Comparison of ENCODE assay signal across 39 cellular contexts in the genomic region with DNA sequence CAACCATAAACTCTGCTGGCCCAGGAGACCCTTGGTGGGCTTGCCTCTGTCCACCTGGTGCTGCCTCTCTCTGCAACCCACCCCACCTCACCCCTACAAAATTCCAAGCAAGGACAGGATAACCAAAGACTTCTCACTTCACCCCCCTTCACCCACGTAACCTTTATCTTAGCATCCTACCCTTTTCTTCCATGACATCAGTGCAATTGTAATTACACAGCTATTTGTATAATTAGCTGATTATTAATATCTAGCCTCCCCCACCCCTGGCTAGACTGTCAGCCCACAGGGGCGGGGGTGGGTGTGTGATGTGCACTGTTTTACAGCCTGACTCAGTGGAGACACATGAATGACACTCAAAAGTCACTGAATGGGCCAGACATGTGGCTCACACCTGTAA.
"Had no signal": no experiment of that assay in that cellular context is flagged by ENCODE, and none has a peak within 500 bp of the region (broad histone marks: within the 10 kb centered on the region; RNA-seq: fewer than 3 reads in every experiment).

No MANE protein-coding gene starts in this region.

- H3K9me3 ChIP-seq: adrenal gland, ascending aorta, body of pancreas, breast epithelium had no signal

- H3K27ac ChIP-seq: adrenal gland, ascending aorta, body of pancreas, brain microvascular endothelial cell, breast epithelium, cardiac muscle cell had no signal

- ATAC-seq: activated naive CD4-positive, alpha-beta T cell treated with anti-CD3 and anti-CD28 coated beads, Interleukin-2, amount 50 U/mL, for 72 hours; activated naive CD8-positive, alpha-beta T cell treated with anti-CD3 and anti-CD28 coated beads, Interleukin-2, amount 50 U/mL, for 24 hours; activated T-cell treated with anti-CD3 and anti-CD28 coated beads, Interleukin-2, amount 50 U/mL, for 4 hours; activated T-cell treated with anti-CD3 and anti-CD28 coated beads, Interleukin-2, amount 50 U/mL, for 72 hours; activated T-helper 17 cell treated with anti-CD3 and anti-CD28 coated beads, Interleukin-2, amount 50 U/mL, for 72 hours; body of pancreas had no signal

- H3K4me1 Mint-ChIP-seq: activated naive CD8-positive, alpha-beta T cell treated with anti-CD3 and anti-CD28 coated beads, Interleukin-2, amount 50 U/mL, for 24 hours; activated T-helper 17 cell treated with anti-CD3 and anti-CD28 coated beads, Interleukin-2, amount 50 U/mL, for 72 hours; brain; central memory CD8-positive, alpha-beta T cell had no signal

- H3K27me3 Mint-ChIP-seq: activated naive CD4-positive, alpha-beta T cell treated with anti-CD3 and anti-CD28 coated beads, Interleukin-2, amount 50 U/mL, for 24 hours; activated naive CD8-positive, alpha-beta T cell; activated naive CD8-positive, alpha-beta T cell treated with anti-CD3 and anti-CD28 coated beads for 36 hours; activated naive CD8-positive, alpha-beta T cell treated with anti-CD3 and anti-CD28 coated beads, Interleukin-2, amount 10 ng/mL, durations not matched to agents 7 days and 5 days; activated naive CD8-positive, alpha-beta T cell treated with anti-CD3 and anti-CD28 coated beads, Interleukin-2, amount 50 U/mL, for 24 hours; activated T-cell treated with anti-CD3 and anti-CD28 coated beads, Interleukin-2, amount 50 U/mL, for 24 hours; activated T-helper 17 cell treated with anti-CD3 and anti-CD28 coated beads, Interleukin-2, amount 50 U/mL, for 72 hours had no signal

- H3K9me3 Mint-ChIP-seq: activated naive CD4-positive, alpha-beta T cell treated with anti-CD3 and anti-CD28 coated beads, Interleukin-2, amount 50 U/mL, for 24 hours; activated naive CD8-positive, alpha-beta T cell treated with anti-CD3 and anti-CD28 coated beads for 36 hours; activated naive CD8-positive, alpha-beta T cell treated with anti-CD3 and anti-CD28 coated beads, Interleukin-2, amount 10 ng/mL, durations not matched to agents 7 days and 5 days; activated T-cell treated with anti-CD3 and anti-CD28 coated beads, Interleukin-2, amount 50 U/mL, for 24 hours; activated T-cell treated with anti-CD3 and anti-CD28 coated beads, Interleukin-2, amount 50 U/mL, for 4 hours; activated T-cell treated with anti-CD3 and anti-CD28 coated beads, Interleukin-2, amount 50 U/mL, for 72 hours; activated T-helper 1 cell treated with anti-CD3 and anti-CD28 coated beads, Interleukin-12 subunit alpha, Interleukin-12 subunit beta, Interleukin-2, Interleukin-4 antibody, amounts not matched to agents 30 ng/mL and 10 ng/mL and 1 ng/mL, durations not matched to agents 14 hours and 24 hours and 36 hours; activated T-helper 17 cell treated with anti-CD3 and anti-CD28 coated beads, Interleukin-2, amount 50 U/mL, for 72 hours; activated T-helper 2 cell treated with anti-CD3 and anti-CD28 coated beads, Interferon-gamma antibody, Interleukin-2, Interleukin-4, amounts not matched to agents 10 μg/mL and 5 μg/mL and 100 μg/mL, durations not matched to agents 14 hours and 24 hours and 36 hours; central memory CD8-positive, alpha-beta T cell had no signal

- H3K4me1 ChIP-seq: adrenal gland, ascending aorta had no signal

- FAIRE-seq: astrocyte, bronchial epithelial cell had no signal

- H3K4me3 Mint-ChIP-seq: activated naive CD4-positive, alpha-beta T cell treated with anti-CD3 and anti-CD28 coated beads for 36 hours; activated naive CD4-positive, alpha-beta T cell treated with anti-CD3 and anti-CD28 coated beads, Interleukin-2, amount 10 ng/mL, durations not matched to agents 7 days and 5 days; activated naive CD4-positive, alpha-beta T cell treated with anti-CD3 and anti-CD28 coated beads, Interleukin-2, amount 50 U/mL, for 24 hours; activated naive CD8-positive, alpha-beta T cell; activated naive CD8-positive, alpha-beta T cell treated with anti-CD3 and anti-CD28 coated beads for 36 hours; activated naive CD8-positive, alpha-beta T cell treated with anti-CD3 and anti-CD28 coated beads, Interleukin-2, amount 10 ng/mL, durations not matched to agents 7 days and 5 days; activated naive CD8-positive, alpha-beta T cell treated with anti-CD3 and anti-CD28 coated beads, Interleukin-2, amount 50 U/mL, for 24 hours; activated T-cell treated with anti-CD3 and anti-CD28 coated beads, Interleukin-2, amount 50 U/mL, for 24 hours; activated T-cell treated with anti-CD3 and anti-CD28 coated beads, Interleukin-2, amount 50 U/mL, for 4 hours; activated T-cell treated with anti-CD3 and anti-CD28 coated beads, Interleukin-2, amount 50 U/mL, for 72 hours; activated T-helper 1 cell treated with anti-CD3 and anti-CD28 coated beads, Interleukin-12 subunit alpha, Interleukin-12 subunit beta, Interleukin-2, Interleukin-4 antibody, amounts not matched to agents 30 ng/mL and 10 ng/mL and 1 ng/mL, durations not matched to agents 14 hours and 24 hours and 36 hours; activated T-helper 17 cell treated with anti-CD3 and anti-CD28 coated beads, Interleukin-2, amount 50 U/mL, for 72 hours; brain; central memory CD8-positive, alpha-beta T cell had no signal

- H3K4me3 ChIP-seq: adrenal gland, ascending aorta, body of pancreas, breast epithelium, cardiac muscle cell had no signal

- H3K27ac Mint-ChIP-seq: activated naive CD4-positive, alpha-beta T cell treated with anti-CD3 and anti-CD28 coated beads for 36 hours; activated naive CD4-positive, alpha-beta T cell treated with anti-CD3 and anti-CD28 coated beads, Interleukin-2, amount 10 ng/mL, durations not matched to agents 7 days and 5 days; activated naive CD4-positive, alpha-beta T cell treated with anti-CD3 and anti-CD28 coated beads, Interleukin-2, amount 50 U/mL, for 24 hours; activated naive CD4-positive, alpha-beta T cell treated with anti-CD3 and anti-CD28 coated beads, Interleukin-2, amount 50 U/mL, for 72 hours; activated naive CD8-positive, alpha-beta T cell; activated naive CD8-positive, alpha-beta T cell treated with anti-CD3 and anti-CD28 coated beads for 36 hours; activated naive CD8-positive, alpha-beta T cell treated with anti-CD3 and anti-CD28 coated beads, Interleukin-2, amount 10 ng/mL, durations not matched to agents 7 days and 5 days; activated naive CD8-positive, alpha-beta T cell treated with anti-CD3 and anti-CD28 coated beads, Interleukin-2, amount 50 U/mL, for 24 hours; activated T-cell treated with anti-CD3 and anti-CD28 coated beads, Interleukin-2, amount 50 U/mL, for 24 hours; activated T-cell treated with anti-CD3 and anti-CD28 coated beads, Interleukin-2, amount 50 U/mL, for 72 hours; activated T-helper 1 cell treated with anti-CD3 and anti-CD28 coated beads, Interleukin-12 subunit alpha, Interleukin-12 subunit beta, Interleukin-2, Interleukin-4 antibody, amounts not matched to agents 30 ng/mL and 10 ng/mL and 1 ng/mL, durations not matched to agents 14 hours and 24 hours and 36 hours; activated T-helper 17 cell treated with anti-CD3 and anti-CD28 coated beads, Interleukin-2, amount 50 U/mL, for 72 hours; activated T-helper 2 cell treated with anti-CD3 and anti-CD28 coated beads, Interferon-gamma antibody, Interleukin-2, Interleukin-4, amounts not matched to agents 10 μg/mL and 5 μg/mL and 100 μg/mL, durations not matched to agents 14 hours and 24 hours and 36 hours; brain had no signal

- H3K36me3 Mint-ChIP-seq: activated naive CD4-positive, alpha-beta T cell treated with anti-CD3 and anti-CD28 coated beads, Interleukin-2, amount 10 ng/mL, durations not matched to agents 7 days and 5 days; activated naive CD4-positive, alpha-beta T cell treated with anti-CD3 and anti-CD28 coated beads, Interleukin-2, amount 50 U/mL, for 24 hours; activated naive CD4-positive, alpha-beta T cell treated with anti-CD3 and anti-CD28 coated beads, Interleukin-2, amount 50 U/mL, for 72 hours; activated naive CD8-positive, alpha-beta T cell; activated naive CD8-positive, alpha-beta T cell treated with anti-CD3 and anti-CD28 coated beads for 36 hours; activated naive CD8-positive, alpha-beta T cell treated with anti-CD3 and anti-CD28 coated beads, Interleukin-2, amount 10 ng/mL, durations not matched to agents 7 days and 5 days had no signal

- H3K36me3 ChIP-seq: adrenal gland, brain microvascular endothelial cell, breast epithelium, cardiac muscle cell had no signal

- DNase-seq: activated effector memory CD4-positive, alpha-beta T cell treated with anti-CD3 and anti-CD28 coated beads, Interleukin-2, amount 50 U/mL, for 16 hours; activated effector memory CD4-positive, alpha-beta T cell treated with Interleukin-2 at 50 U/mL for 16 hours; activated gamma-delta T cell; activated gamma-delta T cell treated with Interleukin-2 at 50 U/mL for 16 hours; activated naive CD4-positive, alpha-beta T cell; activated naive CD4-positive, alpha-beta T cell treated with anti-CD3 and anti-CD28 coated beads for 36 hours; activated naive CD4-positive, alpha-beta T cell treated with anti-CD3 and anti-CD28 coated beads, Interleukin-2, amount 10 ng/mL, durations not matched to agents 7 days and 5 days; activated naive CD4-positive, alpha-beta T cell treated with anti-CD3 and anti-CD28 coated beads, Interleukin-2, amount 50 U/mL, for 16 hours; activated naive CD4-positive, alpha-beta T cell treated with Interleukin-2 at 50 U/mL for 16 hours; activated naive CD8-positive, alpha-beta T cell treated with anti-CD3 and anti-CD28 coated beads for 36 hours; activated naive CD8-positive, alpha-beta T cell treated with anti-CD3 and anti-CD28 coated beads, Interleukin-2, amount 10 ng/mL, durations not matched to agents 7 days and 5 days; activated naive CD8-positive, alpha-beta T cell treated with anti-CD3 and anti-CD28 coated beads, Interleukin-2, amount 50 U/mL, for 24 hours; activated T-cell treated with anti-CD3 and anti-CD28 coated beads, Interleukin-2, amount 50 U/mL, for 1 hour; activated T-cell treated with anti-CD3 and anti-CD28 coated beads, Interleukin-2, amount 50 U/mL, for 24 hours; activated T-cell treated with anti-CD3 and anti-CD28 coated beads, Interleukin-2, amount 50 U/mL, for 4 hours; activated T-cell treated with anti-CD3 and anti-CD28 coated beads, Interleukin-2, amount 50 U/mL, for 48 hours; activated T-cell treated with anti-CD3 and anti-CD28 coated beads, Interleukin-2, amount 50 U/mL, for 72 hours; adrenal gland; amniotic stem cell; amygdala; anterior cingulate cortex; aorta; body of pancreas; brain microvascular endothelial cell; central memory CD4-positive, alpha-beta T cell; cerebellar nuclear complex had no signal

- H3K27me3 ChIP-seq: adrenal gland, ascending aorta, body of pancreas, brain microvascular endothelial cell, breast epithelium, cardiac muscle cell had no signal
